In genomic region chr12:16606936-16607335, GRCh38 we compare ENCODE assay signal across 8 cellular contexts. TPM values are rescaled to one million over a fixed set of nuclear protein-coding genes. Genes with fewer than 3 reads are reported as not detected.
DNase-seq lines count a peak whose midpoint lies in the region; ATAC-seq and TF ChIP-seq lines count a peak whose summit lies in the region.

No MANE protein-coding gene starts in this region.

- H3K79me1 ChIP-seq in neuronal stem cell (ENCODE audit: low read depth, low read length) = no peaks in the 10 kb centered on the region

- intact Hi-C loops in activated CD8-positive, alpha-beta T cell treated with anti-CD3 and anti-CD28 coated beads for 36 hours (cut with micrococcal nuclease) = no loop called here

- H3K36me3 Mint-ChIP-seq in activated naive CD8-positive, alpha-beta T cell treated with anti-CD3 and anti-CD28 coated beads for 36 hours = peaks cover 3% of the 10 kb centered on the region
- H3K36me3 Mint-ChIP-seq in activated CD8-positive, alpha-beta T cell treated with anti-CD3 and anti-CD28 coated beads for 36 hours (ENCODE audit: low read depth) = peaks cover 2% of the 10 kb centered on the region

- no peak overlapping the region for H2BK12ac ChIP-seq in neuronal stem cell (ENCODE audit: low read length)

- no peak overlapping the region for H2BK120ac ChIP-seq in neuronal stem cell (ENCODE audit: low read depth, low read length)

- no peak overlapping the region for H3K23ac ChIP-seq in neuronal stem cell (ENCODE audit: low read depth, low read length, poor library complexity)

- H3K27me3 ChIP-seq in ACC112 (ENCODE audit: insufficient read depth, low read length) (peaks cover 15% of the 10 kb centered on the region), neuronal stem cell (ENCODE audit: control insufficient read depth in 3 of 3, insufficient read depth in 3 of 3, low read depth in 1 of 3, low read length in 3 of 3) (peaks cover 0 to 65% (median 14%) of the 10 kb centered on the region in 3 experiments)

- H3K27me3 Mint-ChIP-seq in activated naive CD8-positive, alpha-beta T cell treated with anti-CD3 and anti-CD28 coated beads for 36 hours = peaks cover 76% of the 10 kb centered on the region
- H3K27me3 Mint-ChIP-seq in activated CD8-positive, alpha-beta T cell treated with anti-CD3 and anti-CD28 coated beads for 36 hours = peaks cover 41% of the 10 kb centered on the region

- POLR2A ChIA-PET in activated CD8-positive, alpha-beta T cell treated with anti-CD3 and anti-CD28 coated beads for 36 hours (lab: Charles Lee) = no interaction called here

- no peak overlapping the region for H3K27ac Mint-ChIP-seq in activated naive CD8-positive, alpha-beta T cell treated with anti-CD3 and anti-CD28 coated beads for 36 hours
- H3K27ac Mint-ChIP-seq in activated CD8-positive, alpha-beta T cell treated with anti-CD3 and anti-CD28 coated beads for 36 hours = no peak overlapping the region

- no peaks in the 10 kb centered on the region for H3K36me3 ChIP-seq in ACC112 (ENCODE audit: insufficient read depth, low read length)
- no peaks in the 10 kb centered on the region for H3K36me3 ChIP-seq in neuronal stem cell (replicated peaks in 1 of 2; ENCODE audit: control insufficient read depth in 2 of 2, insufficient read depth in 2 of 2, low read length in 2 of 2)

- no peaks in the 10 kb centered on the region for H3K4me1 ChIP-seq in ACC112 (ENCODE audit: control insufficient read depth, insufficient read depth, low read length, unreplicated experiment)
- peaks cover 24% of the 10 kb centered on the region in 2 donors for H3K4me1 ChIP-seq in neuronal stem cell (ENCODE audit: control insufficient read depth in 2 of 2, insufficient read depth in 1 of 2, low read depth in 1 of 2, low read length in 2 of 2)

- H2AK5ac ChIP-seq in neuronal stem cell (ENCODE audit: low read depth, low read length) = no peak overlapping the region

- peak overlapping the region; percentile 83 for H3K4me2 ChIP-seq in neuronal stem cell (ENCODE audit: insufficient read depth, low read length, poor library complexity, severe bottlenecking)

- TF ChIP-seq CTCF in fibroblast of pulmonary artery (IDR thresholded peaks at IDR 0.05; ENCODE audit: low read length, missing control alignments) = no peak
- no peak for TF ChIP-seq CTCF in activated CD8-positive, alpha-beta T cell treated with anti-CD3 and anti-CD28 coated beads for 36 hours (IDR thresholded peaks at IDR 0.05)

- H3K4ac ChIP-seq in neuronal stem cell (ENCODE audit: low read length) = no peak overlapping the region

- no peak overlapping the region for H2BK15ac ChIP-seq in neuronal stem cell (ENCODE audit: low read length)

- no peak overlapping the region for H2BK5ac ChIP-seq in neuronal stem cell (ENCODE audit: low read length)

- peak overlapping the region; percentile 32 for H3K18ac ChIP-seq in neuronal stem cell (ENCODE audit: low read length)

- H3K4me3 ChIP-seq in ACC112 (ENCODE audit: low read depth, low read length) (peak overlapping the region; percentile 85), fibroblast of pulmonary artery (replicated peaks; ENCODE audit: low read depth, low read length) (peak overlapping the region; percentile 79), neuronal stem cell (ENCODE audit: low read length in 2 of 2) (peak overlapping the region; percentile 33 to 51)

- H3K9me3 Mint-ChIP-seq in activated naive CD8-positive, alpha-beta T cell treated with anti-CD3 and anti-CD28 coated beads for 36 hours = peaks cover 1% of the 10 kb centered on the region
- peaks cover 1% of the 10 kb centered on the region for H3K9me3 Mint-ChIP-seq in activated CD8-positive, alpha-beta T cell treated with anti-CD3 and anti-CD28 coated beads for 36 hours

- no peak overlapping the region for H4K8ac ChIP-seq in neuronal stem cell (ENCODE audit: low read depth, low read length)

- H4K91ac ChIP-seq in neuronal stem cell (ENCODE audit: low read depth, low read length, poor library complexity) = no peak overlapping the region

- DNase-seq in NCI-H2227 treated with DMSO at 0.1 percent for 48 hours (lab: John Stamatoyannopoulos, UW) = peak; percentile 33
- no peak for DNase-seq in fibroblast of pulmonary artery (ENCODE audit: low read depth)
- no peak for DNase-seq in neuronal stem cell (ENCODE audit: low spot score)
- no peak for DNase-seq in SIG-M5 (lab: John Stamatoyannopoulos, UW)
- DNase-seq in activated naive CD8-positive, alpha-beta T cell treated with anti-CD3 and anti-CD28 coated beads for 36 hours = no peak
- DNase-seq in activated CD8-positive, alpha-beta T cell treated with anti-CD3 and anti-CD28 coated beads for 36 hours = no peak
- DNase-seq in HPDE6-E6E7 (ENCODE audit: extremely low spot score) = no peak

- H3K9ac ChIP-seq in neuronal stem cell (ENCODE audit: low read depth, low read length, poor library complexity) = no peak overlapping the region

- H2AFZ ChIP-seq in ACC112 (ENCODE audit: low read length, unreplicated experiment) (no peak overlapping the region), neuronal stem cell (ENCODE audit: low read length) (peak overlapping the region; percentile 92)

- CTCF ChIA-PET in activated CD8-positive, alpha-beta T cell treated with anti-CD3 and anti-CD28 coated beads for 36 hours (lab: Charles Lee) = no interaction called here

- no peak overlapping the region for H3K14ac ChIP-seq in neuronal stem cell (ENCODE audit: low read length)

- H3K27ac ChIP-seq in ACC112 (ENCODE audit: low read depth, low read length) (no peak overlapping the region), neuronal stem cell (replicated peaks; ENCODE audit: low read length) (no peak overlapping the region)

- no peak overlapping the region for H3K4me3 Mint-ChIP-seq in activated naive CD8-positive, alpha-beta T cell treated with anti-CD3 and anti-CD28 coated beads for 36 hours
- H3K4me3 Mint-ChIP-seq in activated CD8-positive, alpha-beta T cell treated with anti-CD3 and anti-CD28 coated beads for 36 hours = no peak overlapping the region

- no peaks in the 10 kb centered on the region for H3K79me2 ChIP-seq in ACC112 (ENCODE audit: control insufficient read depth, insufficient read depth, low read length, unreplicated experiment)

- H3K9me3 ChIP-seq in neuronal stem cell (replicated peaks in 1 of 2; ENCODE audit: control insufficient read depth in 2 of 2, insufficient read depth in 1 of 2, low read depth in 1 of 2, low read length in 2 of 2) = no peaks in the 10 kb centered on the region

- no peak for ATAC-seq in activated CD8-positive, alpha-beta T cell treated with anti-CD3 and anti-CD28 coated beads for 36 hours

- no CpG with 5 or more reads among the region's 6 CpGs for WGBS in neuronal stem cell (ENCODE audit: extremely low coverage in 2 of 2, insufficient read length in 2 of 2, insufficient replicate concordance in 1 of 2), 2 donors

- peaks cover 2% of the 10 kb centered on the region for H3K4me1 Mint-ChIP-seq in activated naive CD8-positive, alpha-beta T cell treated with anti-CD3 and anti-CD28 coated beads for 36 hours
- H3K4me1 Mint-ChIP-seq in activated CD8-positive, alpha-beta T cell treated with anti-CD3 and anti-CD28 coated beads for 36 hours (ENCODE audit: low read depth) = no peaks in the 10 kb centered on the region

RNA-seq across cellular contexts. Expression of gene LMO3, which starts 1.0 kb away (rescaled TPM):
- polyA plus RNA-seq in neuronal stem cell (2013, experiment 1 of 2) = 27.7 TPM
- 30.4 TPM for polyA plus RNA-seq in neuronal stem cell (2013, experiment 2 of 2)
- total RNA-seq in activated naive CD8-positive, alpha-beta T cell treated with anti-CD3 and anti-CD28 coated beads for 36 hours = not detected
- total RNA-seq in activated CD8-positive, alpha-beta T cell treated with anti-CD3 and anti-CD28 coated beads for 36 hours = not detected
